14 cellular contexts compared by ENCODE assay signal in the genomic region with DNA sequence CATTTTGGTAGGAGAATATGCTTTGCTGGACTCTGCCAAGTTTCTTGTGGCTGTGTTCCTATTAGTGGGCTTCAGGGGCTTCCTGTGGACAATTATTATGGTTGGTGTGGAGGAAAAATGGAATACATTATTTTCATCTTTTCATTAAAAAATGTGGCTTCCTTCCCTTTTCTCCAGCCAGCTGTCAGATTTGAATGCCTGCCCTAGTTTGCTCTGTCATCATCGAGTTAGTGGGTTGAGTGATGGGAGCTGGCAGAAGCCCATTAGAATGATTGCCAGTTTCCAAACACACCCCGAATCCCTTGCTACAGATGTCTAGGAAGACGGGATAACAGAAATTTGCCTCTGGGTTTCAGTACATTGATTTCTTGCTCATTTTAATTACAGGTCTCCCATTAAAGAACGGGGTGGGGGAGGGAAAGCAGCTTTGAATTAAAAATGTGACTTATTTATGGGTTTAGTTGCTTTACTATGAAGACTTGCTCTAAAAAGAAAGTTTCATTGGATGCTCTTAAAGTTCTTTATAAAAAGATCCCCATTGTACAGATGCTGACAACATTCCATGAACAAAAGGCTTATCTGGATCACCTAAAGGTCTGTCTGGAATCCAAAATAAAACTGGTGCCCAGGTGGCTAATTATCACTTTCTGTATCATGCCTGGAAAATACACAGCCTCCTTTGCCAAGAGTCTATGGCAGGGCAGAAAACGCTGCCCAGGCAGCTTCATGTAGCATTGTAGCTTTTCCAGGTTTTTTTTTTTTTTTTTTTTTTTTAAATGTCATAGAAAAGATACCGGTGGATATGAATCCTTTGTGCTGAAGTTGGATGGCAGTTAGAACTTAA.
DNase-seq lines count a peak whose midpoint lies in the region; ATAC-seq, FAIRE-seq and TF ChIP-seq lines count a peak whose summit lies in the region.
"Had no signal": no experiment of that assay in that cellular context is flagged by ENCODE, and none has a peak within 500 bp of the region (broad histone marks: within the 10 kb centered on the region; RNA-seq: fewer than 3 reads in every experiment).

No MANE protein-coding gene starts in this region.

- intact Hi-C loops in activated CD8-positive, alpha-beta T cell treated with anti-CD3 and anti-CD28 coated beads for 36 hours (cut with micrococcal nuclease), result loop anchor here (10.0 kb wide), 1 partner anchor 109 kb away; no protein-coding TSS in a partner anchor

- H3K4me3 Mint-ChIP-seq in activated CD8-positive, alpha-beta T cell treated with anti-CD3 and anti-CD28 coated beads for 36 hours, result no peak overlapping the region

- DNase-seq in NCI-H748 (lab: John Stamatoyannopoulos, UW; ENCODE audit: unreplicated experiment), result peak; percentile 11
- DNase-seq in NCI-H748 treated with DMSO at 0.1 percent for 48 hours (lab: John Stamatoyannopoulos, UW), result no peak
- DNase-seq in NCI-H1092 (lab: John Stamatoyannopoulos, UW), result peak; percentile 58
- no peak for DNase-seq in activated CD8-positive, alpha-beta T cell treated with anti-CD3 and anti-CD28 coated beads for 36 hours
- peak; percentile 61 for DNase-seq in myocyte (ENCODE audit: low read depth)
- no peak for DNase-seq in NK-92 treated with Interleukin-12 subunit alpha and Interleukin-12 subunit beta, amount 100 ng/mL, for 24 hours (lab: John Stamatoyannopoulos, UW)
- DNase-seq in GM12892 (ENCODE audit: insufficient read length), result no peak
- DNase-seq in midbrain (lab: John Stamatoyannopoulos, UW), result no peak
- DNase-seq: activated effector memory CD4-positive, alpha-beta T cell treated with anti-CD3 and anti-CD28 coated beads, Interleukin-2, amount 50 U/mL, for 16 hours; left lung; OCI-M1; ovary; stimulated activated CD4-positive, alpha-beta T cell treated with anti-CD3 and anti-CD28 coated beads, Interleukin-1b, Interleukin-23, amount 100 ng/mL, for 48 hours had no signal

- peaks cover 83% of the 10 kb centered on the region for H3K4me1 Mint-ChIP-seq in activated CD8-positive, alpha-beta T cell treated with anti-CD3 and anti-CD28 coated beads for 36 hours (ENCODE audit: low read depth)

- H3K27me3 Mint-ChIP-seq in activated CD8-positive, alpha-beta T cell treated with anti-CD3 and anti-CD28 coated beads for 36 hours, result no peaks in the 10 kb centered on the region

- peaks cover 4% of the 10 kb centered on the region for H3K9me3 Mint-ChIP-seq in activated CD8-positive, alpha-beta T cell treated with anti-CD3 and anti-CD28 coated beads for 36 hours

- FAIRE-seq in GM12892 (lab: Jason Lieb, UNC), result no peak
- FAIRE-seq: TTC549 had no signal

- H3K27ac Mint-ChIP-seq in activated CD8-positive, alpha-beta T cell treated with anti-CD3 and anti-CD28 coated beads for 36 hours, result peak overlapping the region; percentile 85

- CTCF ChIA-PET in activated CD8-positive, alpha-beta T cell treated with anti-CD3 and anti-CD28 coated beads for 36 hours (lab: Charles Lee), result interaction anchor here (1.4 kb wide), 1 partner anchor 13 kb away, joined by 4 read pairs; no protein-coding TSS in a partner anchor

- ATAC-seq in activated CD8-positive, alpha-beta T cell treated with anti-CD3 and anti-CD28 coated beads for 36 hours, result no peak
- ATAC-seq: left lung had no signal

- POLR2A ChIA-PET in activated CD8-positive, alpha-beta T cell treated with anti-CD3 and anti-CD28 coated beads for 36 hours (lab: Charles Lee), result interaction anchor here (0.7 to 1.0 kb wide), 2 partner anchors 9 kb away, joined by 4 read pairs; no protein-coding TSS in a partner anchor

- TF ChIP-seq POLR2A in GM12892 (IDR thresholded peaks at IDR 0.05; ENCODE audit: low read depth, low read length), result no peak

- H3K36me3 Mint-ChIP-seq in activated CD8-positive, alpha-beta T cell treated with anti-CD3 and anti-CD28 coated beads for 36 hours (ENCODE audit: low read depth), result peaks cover 19% of the 10 kb centered on the region

- no peak for TF ChIP-seq CTCF in activated CD8-positive, alpha-beta T cell treated with anti-CD3 and anti-CD28 coated beads for 36 hours (IDR thresholded peaks at IDR 0.05)

Comparison
In these comparisons a context has a peak if more than half of its experiments do, and no peak if none do; other contexts are left out.
1. DNase-seq: peak in NCI-H748 (single experiment), NCI-H1092 (single experiment) and myocyte (single experiment); none in NCI-H748 treated with DMSO at 0.1 percent for 48 hours (single experiment), activated CD8-positive, alpha-beta T cell treated with anti-CD3 and anti-CD28 coated beads for 36 hours (single experiment), NK-92 treated with Interleukin-12 subunit alpha and Interleukin-12 subunit beta, amount 100 ng/mL, for 24 hours (single experiment), GM12892 (single experiment) and midbrain (single experiment).